ENCODE assay signal across 2 cellular contexts in the genomic region with DNA sequence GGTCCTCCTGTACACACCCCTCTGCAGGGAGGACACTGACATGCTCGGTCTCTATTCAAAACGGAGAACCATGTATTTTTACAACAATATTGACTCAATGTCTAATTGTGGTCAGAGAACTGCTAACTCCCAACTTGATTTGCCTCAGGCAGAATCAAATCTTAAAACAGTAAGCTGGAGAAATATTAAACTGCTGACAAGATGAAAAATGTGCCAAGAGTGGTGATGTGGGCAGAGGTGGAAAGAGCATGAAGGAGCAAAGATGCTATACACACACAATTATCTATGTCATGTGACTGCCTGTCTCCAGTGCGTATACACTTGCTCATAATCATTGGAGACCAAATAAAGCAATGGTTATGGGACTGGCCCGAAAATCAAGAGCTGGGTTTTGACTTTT.
TF ChIP-seq lines count a peak whose summit lies in the region.

No MANE protein-coding gene starts in this region.

TF ChIP-seq in HCT116, 20 proteins besides CTCF, POLR2A, EP300 and RAD21:
- TF ChIP-seq CEBPB (IDR thresholded peaks at IDR 0.05; ENCODE audit: low read depth) (no peak), TCF7L2 (IDR thresholded peaks at IDR 0.05; ENCODE audit: borderline replicate concordance, extremely low read depth, insufficient read depth, insufficient read length) (no peak), POLR2AphosphoS5 (IDR thresholded peaks at IDR 0.05; ENCODE audit: low read depth, low read length) (no peak), SP1 (IDR thresholded peaks at IDR 0.05; ENCODE audit: low read depth) (no peak), EGR1 (IDR thresholded peaks at IDR 0.05; ENCODE audit: low read depth) (no peak), SIN3A (IDR thresholded peaks at IDR 0.05; ENCODE audit: low read depth) (no peak), ELF1 (IDR thresholded peaks at IDR 0.05; ENCODE audit: borderline replicate concordance, low read depth) (no peak), YY1 (IDR thresholded peaks at IDR 0.05; ENCODE audit: extremely low read depth, insufficient replicate concordance, low read depth, low read length) (no peak)
- TF ChIP-seq, protein P1, sequence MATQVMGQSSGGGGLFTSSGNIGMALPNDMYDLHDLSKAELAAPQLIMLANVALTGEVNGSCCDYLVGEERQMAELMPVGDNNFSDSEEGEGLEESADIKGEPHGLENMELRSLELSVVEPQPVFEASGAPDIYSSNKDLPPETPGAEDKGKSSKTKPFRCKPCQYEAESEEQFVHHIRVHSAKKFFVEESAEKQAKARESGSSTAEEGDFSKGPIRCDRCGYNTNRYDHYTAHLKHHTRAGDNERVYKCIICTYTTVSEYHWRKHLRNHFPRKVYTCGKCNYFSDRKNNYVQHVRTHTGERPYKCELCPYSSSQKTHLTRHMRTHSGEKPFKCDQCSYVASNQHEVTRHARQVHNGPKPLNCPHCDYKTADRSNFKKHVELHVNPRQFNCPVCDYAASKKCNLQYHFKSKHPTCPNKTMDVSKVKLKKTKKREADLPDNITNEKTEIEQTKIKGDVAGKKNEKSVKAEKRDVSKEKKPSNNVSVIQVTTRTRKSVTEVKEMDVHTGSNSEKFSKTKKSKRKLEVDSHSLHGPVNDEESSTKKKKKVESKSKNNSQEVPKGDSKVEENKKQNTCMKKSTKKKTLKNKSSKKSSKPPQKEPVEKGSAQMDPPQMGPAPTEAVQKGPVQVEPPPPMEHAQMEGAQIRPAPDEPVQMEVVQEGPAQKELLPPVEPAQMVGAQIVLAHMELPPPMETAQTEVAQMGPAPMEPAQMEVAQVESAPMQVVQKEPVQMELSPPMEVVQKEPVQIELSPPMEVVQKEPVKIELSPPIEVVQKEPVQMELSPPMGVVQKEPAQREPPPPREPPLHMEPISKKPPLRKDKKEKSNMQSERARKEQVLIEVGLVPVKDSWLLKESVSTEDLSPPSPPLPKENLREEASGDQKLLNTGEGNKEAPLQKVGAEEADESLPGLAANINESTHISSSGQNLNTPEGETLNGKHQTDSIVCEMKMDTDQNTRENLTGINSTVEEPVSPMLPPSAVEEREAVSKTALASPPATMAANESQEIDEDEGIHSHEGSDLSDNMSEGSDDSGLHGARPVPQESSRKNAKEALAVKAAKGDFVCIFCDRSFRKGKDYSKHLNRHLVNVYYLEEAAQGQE (IDR thresholded peaks at IDR 0.05; ENCODE audit: low read depth) = no peak
- TF ChIP-seq, protein P2, sequence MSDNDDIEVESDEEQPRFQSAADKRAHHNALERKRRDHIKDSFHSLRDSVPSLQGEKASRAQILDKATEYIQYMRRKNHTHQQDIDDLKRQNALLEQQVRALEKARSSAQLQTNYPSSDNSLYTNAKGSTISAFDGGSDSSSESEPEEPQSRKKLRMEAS (IDR thresholded peaks at IDR 0.05) = no peak

TF ChIP-seq in H1, 55 proteins besides CTCF, POLR2A, EP300 and RAD21:
- no peak for TF ChIP-seq SIX5 (IDR thresholded peaks at IDR 0.05; ENCODE audit: low read depth, low read length)
- no peak for TF ChIP-seq TEAD4 (IDR thresholded peaks at IDR 0.05; ENCODE audit: low read depth, low read length)
